Comparison of ENCODE assay signal across 1 cellular context in genomic region chr1:201459775-201460174, GRCh38.
TF ChIP-seq lines count a peak whose summit lies in the region.

No MANE protein-coding gene starts in this region.

TF ChIP-seq in SK-N-SH treated with all-trans-retinoic acid at 6 μM for 48 hours, 23 proteins besides CTCF, POLR2A, EP300 and RAD21 (continued from another document):
- no peak for TF ChIP-seq PATZ1 (CRISPR knock-in tag; IDR thresholded peaks at IDR 0.05; ENCODE audit: borderline replicate concordance)
- no peak for TF ChIP-seq TSHZ2 (CRISPR knock-in tag; IDR thresholded peaks at IDR 0.05)
- no peak for TF ChIP-seq CREB5 (CRISPR knock-in tag; IDR thresholded peaks at IDR 0.05; ENCODE audit: low read depth)
- TF ChIP-seq TOX (CRISPR knock-in tag; IDR thresholded peaks at IDR 0.05; ENCODE audit: borderline replicate concordance), result no peak
- no peak for TF ChIP-seq RARB (CRISPR knock-in tag; IDR thresholded peaks at IDR 0.05)
- no peak for TF ChIP-seq PPARA (CRISPR knock-in tag; IDR thresholded peaks at IDR 0.05; ENCODE audit: borderline replicate concordance)
- no peak for TF ChIP-seq ISL1 (CRISPR knock-in tag; IDR thresholded peaks at IDR 0.05)
- TF ChIP-seq ESRRG (CRISPR knock-in tag; IDR thresholded peaks at IDR 0.05), result no peak
